30 cellular contexts compared by ENCODE assay signal in genomic region chr19:8108560-8109445, GRCh38. TPM values are rescaled to one million over a fixed set of nuclear protein-coding genes. Genes with fewer than 3 reads are reported as not detected.
"Had no signal": no experiment of that assay in that cellular context is flagged by ENCODE, and none has a peak within 500 bp of the region (broad histone marks: within the 10 kb centered on the region; RNA-seq: fewer than 3 reads in every experiment).

No MANE protein-coding gene starts in this region.

- H3K4me1 Mint-ChIP-seq: activated B cell treated with CpG ODN at 0.5 μM for 24 hours; activated CD4-positive, alpha-beta T cell treated with anti-CD3 and anti-CD28 coated beads for 36 hours; endodermal cell; naive B cell had no signal

- H3K27ac Mint-ChIP-seq: activated B cell treated with CpG ODN at 0.5 μM for 24 hours; activated CD4-positive, alpha-beta T cell treated with anti-CD3 and anti-CD28 coated beads for 36 hours; activated naive CD8-positive, alpha-beta T cell; activated T-cell treated with anti-CD3 and anti-CD28 coated beads, Interleukin-2, amount 50 U/mL, for 24 hours; activated T-helper 2 cell treated with anti-CD3 and anti-CD28 coated beads, Interferon-gamma antibody, Interleukin-2, Interleukin-4, amounts not matched to agents 10 μg/mL and 5 μg/mL and 100 μg/mL, durations not matched to agents 14 hours and 24 hours and 36 hours; endodermal cell; naive B cell; stimulated activated naive CD8-positive, alpha-beta T cell treated with anti-CD3 and anti-CD28 coated beads, Interleukin-15, Interleukin-2, amounts not matched to agents 100 ng/mL and 50 ng/mL, for 24 hours; T-helper 1 cell treated with Interleukin-12 subunit alpha and Interleukin-12 subunit beta and Interleukin-4 antibody, amounts not matched to agents 30 μg/mL and 1 μg/mL, for 36 hours had no signal

- H3K4me1 ChIP-seq: breast epithelium, colonic mucosa, esophagus squamous epithelium, gastrocnemius medialis, psoas muscle, right atrium auricular region, tibial artery had no signal

- H3K27ac ChIP-seq: breast epithelium, colonic mucosa, esophagus squamous epithelium, gastrocnemius medialis, ovary, psoas muscle, right atrium auricular region, tibial artery had no signal

- H3K27me3 ChIP-seq: breast epithelium, colonic mucosa, gastrocnemius medialis, ovary, right atrium auricular region had no signal

- DNase-seq: activated B cell treated with CpG ODN at 0.5 μM for 24 hours; activated CD4-positive, alpha-beta T cell treated with anti-CD3 and anti-CD28 coated beads for 36 hours; activated CD4-positive, alpha-beta T cell treated with anti-CD3 and anti-CD28 coated beads, Interleukin-2, amount 50 U/mL, for 4 hours; activated CD8-positive, alpha-beta memory T cell treated with anti-CD3 and anti-CD28 coated beads for 24 hours; activated CD8-positive, alpha-beta memory T cell treated with anti-CD3 and anti-CD28 coated beads, Interleukin-2, amount 50 U/mL, for 4 hours; activated naive CD4-positive, alpha-beta T cell; activated T-cell treated with anti-CD3 and anti-CD28 coated beads, Interleukin-2, amount 50 U/mL, for 24 hours; colonic mucosa; endodermal cell; esophagus squamous epithelium; gastrocnemius medialis; head of caudate nucleus; left cardiac atrium; naive B cell; ovary; psoas muscle; stimulated activated CD4-positive, alpha-beta T cell treated with anti-CD3 and anti-CD28 coated beads, Interleukin-12 subunit alpha, Interleukin-12 subunit beta, amount 100 ng/mL, for 4 hours; T1000; tibial artery had no signal

- H3K9me3 ChIP-seq: breast epithelium, colonic mucosa, esophagus squamous epithelium, gastrocnemius medialis, ovary, psoas muscle, right atrium auricular region, tibial artery had no signal

- H3K36me3 ChIP-seq: breast epithelium, colonic mucosa, esophagus squamous epithelium, gastrocnemius medialis, ovary, right atrium auricular region, tibial artery had no signal

- H3K4me3 ChIP-seq: breast epithelium, colonic mucosa, esophagus squamous epithelium, gastrocnemius medialis, lung, ovary, psoas muscle, right atrium auricular region, tibial artery had no signal

- H3K9me3 Mint-ChIP-seq: activated B cell treated with CpG ODN at 0.5 μM for 24 hours; activated T-cell treated with anti-CD3 and anti-CD28 coated beads, Interleukin-2, amount 50 U/mL, for 24 hours; activated T-helper 2 cell treated with anti-CD3 and anti-CD28 coated beads, Interferon-gamma antibody, Interleukin-2, Interleukin-4, amounts not matched to agents 10 μg/mL and 5 μg/mL and 100 μg/mL, durations not matched to agents 14 hours and 24 hours and 36 hours; endodermal cell; stimulated activated naive CD8-positive, alpha-beta T cell treated with anti-CD3 and anti-CD28 coated beads, Interleukin-15, Interleukin-2, amounts not matched to agents 100 ng/mL and 50 ng/mL, for 24 hours; T-helper 1 cell treated with Interleukin-12 subunit alpha and Interleukin-12 subunit beta and Interleukin-4 antibody, amounts not matched to agents 30 μg/mL and 1 μg/mL, for 36 hours had no signal

- ATAC-seq: activated CD4-positive, alpha-beta T cell treated with anti-CD3 and anti-CD28 coated beads for 36 hours; gastrocnemius medialis; left cardiac atrium; psoas muscle had no signal

- H3K36me3 Mint-ChIP-seq: activated naive CD8-positive, alpha-beta T cell; naive B cell had no signal

- H3K4me3 Mint-ChIP-seq: activated B cell treated with CpG ODN at 0.5 μM for 24 hours; activated CD4-positive, alpha-beta T cell treated with anti-CD3 and anti-CD28 coated beads for 36 hours; activated naive CD8-positive, alpha-beta T cell; activated T-cell treated with anti-CD3 and anti-CD28 coated beads, Interleukin-2, amount 50 U/mL, for 24 hours; endodermal cell; naive B cell; stimulated activated naive CD8-positive, alpha-beta T cell treated with anti-CD3 and anti-CD28 coated beads, Interleukin-15, Interleukin-2, amounts not matched to agents 100 ng/mL and 50 ng/mL, for 24 hours; T-helper 1 cell treated with Interleukin-12 subunit alpha and Interleukin-12 subunit beta and Interleukin-4 antibody, amounts not matched to agents 30 μg/mL and 1 μg/mL, for 36 hours had no signal

RNA-seq across cellular contexts. Expression of gene FBN3, which starts 40.6 kb away (rescaled TPM):
- total RNA-seq: activated B cell treated with CpG ODN at 0.5 μM for 24 hours; activated CD4-positive, alpha-beta T cell treated with anti-CD3 and anti-CD28 coated beads for 36 hours; activated T-helper 2 cell treated with anti-CD3 and anti-CD28 coated beads, Interferon-gamma antibody, Interleukin-2, Interleukin-4, amounts not matched to agents 10 μg/mL and 5 μg/mL and 100 μg/mL, durations not matched to agents 14 hours and 24 hours and 36 hours; left cardiac atrium; mesenteric fat pad; right atrium auricular region had no signal
- polyA plus RNA-seq: urinary bladder had no signal

RNA-seq across cellular contexts. Expression of gene CCL25, which starts 56.2 kb away (rescaled TPM):
- total RNA-seq: activated B cell treated with CpG ODN at 0.5 μM for 24 hours; activated T-helper 2 cell treated with anti-CD3 and anti-CD28 coated beads, Interferon-gamma antibody, Interleukin-2, Interleukin-4, amounts not matched to agents 10 μg/mL and 5 μg/mL and 100 μg/mL, durations not matched to agents 14 hours and 24 hours and 36 hours; astrocyte; breast epithelium; colonic mucosa; endodermal cell; esophagus squamous epithelium; gastrocnemius medialis; left cardiac atrium; lung; mesenteric fat pad; mucosa of gallbladder; ovary; psoas muscle; right atrium auricular region; urinary bladder had no signal
- polyA plus RNA-seq: lung, ovary, urinary bladder had no signal
